Comparison of ENCODE assay signal across 32 cellular contexts in the genomic region with DNA sequence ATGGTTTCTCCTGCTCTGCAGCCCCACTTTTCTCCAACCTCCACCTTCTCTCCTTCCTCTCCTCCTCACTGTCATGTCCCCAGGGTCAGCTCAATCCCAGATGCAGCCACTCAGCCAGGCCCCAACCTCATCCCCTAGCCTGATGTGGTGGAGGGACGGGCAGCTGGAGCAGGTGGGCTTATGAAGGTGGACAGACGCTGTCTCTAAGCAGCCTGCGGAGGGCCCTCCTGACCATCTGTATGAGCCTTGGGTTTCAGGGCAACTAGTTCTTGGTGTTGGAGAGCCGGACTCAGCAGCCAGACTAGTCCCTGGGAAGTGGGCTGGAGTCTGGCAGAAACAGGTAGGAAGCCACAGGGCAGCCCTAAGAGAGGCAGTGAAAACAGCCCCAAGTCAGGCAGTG. TPM values are rescaled to one million over a fixed set of nuclear protein-coding genes. Genes with fewer than 3 reads are reported as not detected.
"Had no signal": no experiment of that assay in that cellular context is flagged by ENCODE, and none has a peak within 500 bp of the region (broad histone marks: within the 10 kb centered on the region; RNA-seq: fewer than 3 reads in every experiment).

No MANE protein-coding gene starts in this region.

- H3K36me3 ChIP-seq: MG63 had no signal

- H3K9me3 Mint-ChIP-seq: activated B cell treated with CpG ODN at 0.5 μM for 24 hours; activated CD4-positive, alpha-beta memory T cell treated with anti-CD3 and anti-CD28 coated beads for 36 hours; activated naive CD4-positive, alpha-beta T cell treated with anti-CD3 and anti-CD28 coated beads for 36 hours; activated naive CD4-positive, alpha-beta T cell treated with anti-CD3 and anti-CD28 coated beads, Interleukin-2, amount 50 U/mL, for 72 hours; activated naive CD8-positive, alpha-beta T cell treated with anti-CD3 and anti-CD28 coated beads, Interleukin-2, amount 50 U/mL, for 24 hours; activated T-cell treated with anti-CD3 and anti-CD28 coated beads, Interleukin-2, amount 50 U/mL, for 4 hours; activated T-helper 1 cell treated with anti-CD3 and anti-CD28 coated beads, Interleukin-12 subunit alpha, Interleukin-12 subunit beta, Interleukin-2, Interleukin-4 antibody, amounts not matched to agents 30 ng/mL and 10 ng/mL and 1 ng/mL, durations not matched to agents 14 hours and 24 hours and 36 hours; T-helper 1 cell treated with Interleukin-12 subunit alpha and Interleukin-12 subunit beta and Interleukin-4 antibody, amounts not matched to agents 30 μg/mL and 1 μg/mL, for 36 hours; T-helper 2 cell treated with Interferon-gamma antibody and Interleukin-4, amounts not matched to agents 5 μg/mL and 100 μg/mL, for 36 hours had no signal

- H3K36me3 Mint-ChIP-seq: activated CD4-positive, alpha-beta memory T cell treated with anti-CD3 and anti-CD28 coated beads for 36 hours; activated naive CD4-positive, alpha-beta T cell treated with anti-CD3 and anti-CD28 coated beads, Interleukin-2, amount 50 U/mL, for 72 hours; brain had no signal

- DNase-seq: activated B cell treated with CpG ODN at 0.5 μM for 24 hours; activated CD4-positive, alpha-beta memory T cell treated with anti-CD3 and anti-CD28 coated beads for 36 hours; activated CD4-positive, alpha-beta T cell treated with anti-CD3 and anti-CD28 coated beads for 4 hours; activated CD4-positive, alpha-beta T cell treated with anti-CD3 and anti-CD28 coated beads, Interleukin-2, amount 50 U/mL, for 1 hour; activated CD4-positive, CD25-positive, alpha-beta regulatory T cell treated with anti-CD3 and anti-CD28 coated beads, Interleukin-2, amount 50 U/mL, for 72 hours; activated CD8-positive, alpha-beta memory T cell treated with anti-CD3 and anti-CD28 coated beads, Interleukin-2, amount 50 U/mL, for 4 hours; activated gamma-delta T cell treated with Interleukin-2 at 50 U/mL for 16 hours; activated naive CD4-positive, alpha-beta T cell treated with anti-CD3 and anti-CD28 coated beads for 36 hours; activated naive CD8-positive, alpha-beta T cell treated with anti-CD3 and anti-CD28 coated beads, Interleukin-2, amount 50 U/mL, for 24 hours; activated T-cell treated with anti-CD3 and anti-CD28 coated beads for 4 hours; activated T-cell treated with anti-CD3 and anti-CD28 coated beads, Interleukin-2, amount 50 U/mL, for 4 hours; anterior cingulate cortex; caudate nucleus; cerebellar nuclear complex; Kasumi-1; KG1; MG63; NCI-H1048; NCI-H1105 treated with DMSO at 0.1 percent for 48 hours; NCI-H1436; NCI-H1694; NCI-H1930; NCI-H446; NCI-H510A treated with DMSO at 0.1 percent for 48 hours; Right ventricle myocardium superior had no signal

- H3K27ac Mint-ChIP-seq: activated B cell treated with CpG ODN at 0.5 μM for 24 hours; activated CD4-positive, alpha-beta memory T cell treated with anti-CD3 and anti-CD28 coated beads for 36 hours; activated naive CD4-positive, alpha-beta T cell treated with anti-CD3 and anti-CD28 coated beads for 36 hours; activated naive CD4-positive, alpha-beta T cell treated with anti-CD3 and anti-CD28 coated beads, Interleukin-2, amount 50 U/mL, for 72 hours; activated naive CD8-positive, alpha-beta T cell treated with anti-CD3 and anti-CD28 coated beads, Interleukin-2, amount 50 U/mL, for 24 hours; activated T-helper 1 cell treated with anti-CD3 and anti-CD28 coated beads, Interleukin-12 subunit alpha, Interleukin-12 subunit beta, Interleukin-2, Interleukin-4 antibody, amounts not matched to agents 30 ng/mL and 10 ng/mL and 1 ng/mL, durations not matched to agents 14 hours and 24 hours and 36 hours; brain; T-helper 1 cell treated with Interleukin-12 subunit alpha and Interleukin-12 subunit beta and Interleukin-4 antibody, amounts not matched to agents 30 μg/mL and 1 μg/mL, for 36 hours; T-helper 2 cell treated with Interferon-gamma antibody and Interleukin-4, amounts not matched to agents 5 μg/mL and 100 μg/mL, for 36 hours had no signal

- H3K9me3 ChIP-seq: MG63 had no signal

- ATAC-seq: activated naive CD4-positive, alpha-beta T cell treated with anti-CD3 and anti-CD28 coated beads, Interleukin-2, amount 50 U/mL, for 72 hours; activated naive CD8-positive, alpha-beta T cell treated with anti-CD3 and anti-CD28 coated beads, Interleukin-2, amount 50 U/mL, for 24 hours; activated T-cell treated with anti-CD3 and anti-CD28 coated beads, Interleukin-2, amount 50 U/mL, for 4 hours had no signal

- H3K4me3 ChIP-seq: MG63 had no signal

- H3K4me3 Mint-ChIP-seq: activated B cell treated with CpG ODN at 0.5 μM for 24 hours; activated CD4-positive, alpha-beta memory T cell treated with anti-CD3 and anti-CD28 coated beads for 36 hours; activated naive CD4-positive, alpha-beta T cell treated with anti-CD3 and anti-CD28 coated beads for 36 hours; activated naive CD8-positive, alpha-beta T cell treated with anti-CD3 and anti-CD28 coated beads, Interleukin-2, amount 50 U/mL, for 24 hours; activated T-cell treated with anti-CD3 and anti-CD28 coated beads, Interleukin-2, amount 50 U/mL, for 4 hours; activated T-helper 1 cell treated with anti-CD3 and anti-CD28 coated beads, Interleukin-12 subunit alpha, Interleukin-12 subunit beta, Interleukin-2, Interleukin-4 antibody, amounts not matched to agents 30 ng/mL and 10 ng/mL and 1 ng/mL, durations not matched to agents 14 hours and 24 hours and 36 hours; brain; T-helper 1 cell treated with Interleukin-12 subunit alpha and Interleukin-12 subunit beta and Interleukin-4 antibody, amounts not matched to agents 30 μg/mL and 1 μg/mL, for 36 hours; T-helper 2 cell treated with Interferon-gamma antibody and Interleukin-4, amounts not matched to agents 5 μg/mL and 100 μg/mL, for 36 hours had no signal

- H3K27me3 ChIP-seq: MG63 had no signal

RNA-seq across cellular contexts. Expression of a gene that starts 18.1 kb away (rescaled TPM):
- total RNA-seq: activated B cell treated with CpG ODN at 0.5 μM for 24 hours; activated CD4-positive, alpha-beta memory T cell treated with anti-CD3 and anti-CD28 coated beads for 36 hours; activated naive CD4-positive, alpha-beta T cell treated with anti-CD3 and anti-CD28 coated beads for 36 hours; activated naive CD4-positive, alpha-beta T cell treated with anti-CD3 and anti-CD28 coated beads, Interleukin-2, amount 50 U/mL, for 72 hours; activated T-helper 1 cell treated with anti-CD3 and anti-CD28 coated beads, Interleukin-12 subunit alpha, Interleukin-12 subunit beta, Interleukin-2, Interleukin-4 antibody, amounts not matched to agents 30 ng/mL and 10 ng/mL and 1 ng/mL, durations not matched to agents 14 hours and 24 hours and 36 hours; bronchial epithelial cell; OCI-LY7; Right ventricle myocardium superior had no signal

RNA-seq across cellular contexts. Expression of a gene that starts 37.8 kb away (rescaled TPM):
- total RNA-seq: activated B cell treated with CpG ODN at 0.5 μM for 24 hours; activated naive CD4-positive, alpha-beta T cell treated with anti-CD3 and anti-CD28 coated beads for 36 hours; bronchial epithelial cell; OCI-LY7; Right ventricle myocardium superior had no signal
